In genomic region chr12:112447106-112447505, GRCh38 we compare ENCODE assay signal across 18 cellular contexts. TPM values are rescaled to one million over a fixed set of nuclear protein-coding genes. Genes with fewer than 3 reads are reported as not detected.
DNase-seq lines count a peak whose midpoint lies in the region; ATAC-seq and TF ChIP-seq lines count a peak whose summit lies in the region.
"Had no signal": no experiment of that assay in that cellular context is flagged by ENCODE, and none has a peak within 500 bp of the region (broad histone marks: within the 10 kb centered on the region; RNA-seq: fewer than 3 reads in every experiment).

No MANE protein-coding gene starts in this region.

- H3K27me3 Mint-ChIP-seq in activated CD8-positive, alpha-beta memory T cell treated with anti-CD3 and anti-CD28 coated beads, Interleukin-2, amount 10 ng/mL, durations not matched to agents 7 days and 5 days = no peaks in the 10 kb centered on the region
- no peaks in the 10 kb centered on the region for H3K27me3 Mint-ChIP-seq in activated naive CD8-positive, alpha-beta T cell
- H3K27me3 Mint-ChIP-seq: stimulated activated memory B cell treated with anti-CD40 and anti-IgM and Interleukin-4, amounts not matched to agents 10 μg/mL and 1 μg/mL and 100 μg/mL, for 72 hours; type B pancreatic cell had no signal

- peak overlapping the region; percentile 73 for H3K27ac Mint-ChIP-seq in activated CD8-positive, alpha-beta memory T cell treated with anti-CD3 and anti-CD28 coated beads, Interleukin-2, amount 10 ng/mL, durations not matched to agents 7 days and 5 days
- H3K27ac Mint-ChIP-seq in activated naive CD8-positive, alpha-beta T cell = peak overlapping the region; percentile 54
- H3K27ac Mint-ChIP-seq in stimulated activated effector memory CD8-positive, alpha-beta T cell treated with anti-CD3 and anti-CD28 coated beads, Interleukin-12 subunit alpha, Interleukin-12 subunit beta, amount 100 ng/mL, for 72 hours = peak overlapping the region; percentile 81
- H3K27ac Mint-ChIP-seq: neural progenitor cell; stimulated activated memory B cell treated with anti-CD40 and anti-IgM and Interleukin-4, amounts not matched to agents 10 μg/mL and 1 μg/mL and 100 μg/mL, for 72 hours; type B pancreatic cell had no signal

- no peak for TF ChIP-seq CTCF in NB4 (IDR thresholded peaks at IDR 0.05; ENCODE audit: low read depth, low read length)

- H3K4me3 Mint-ChIP-seq in activated CD8-positive, alpha-beta memory T cell treated with anti-CD3 and anti-CD28 coated beads, Interleukin-2, amount 10 ng/mL, durations not matched to agents 7 days and 5 days = no peak overlapping the region
- no peak overlapping the region for H3K4me3 Mint-ChIP-seq in activated naive CD8-positive, alpha-beta T cell
- H3K4me3 Mint-ChIP-seq in stimulated activated effector memory CD8-positive, alpha-beta T cell treated with anti-CD3 and anti-CD28 coated beads, Interleukin-12 subunit alpha, Interleukin-12 subunit beta, amount 100 ng/mL, for 72 hours = no peak overlapping the region
- H3K4me3 Mint-ChIP-seq: neural progenitor cell; stimulated activated memory B cell treated with anti-CD40 and anti-IgM and Interleukin-4, amounts not matched to agents 10 μg/mL and 1 μg/mL and 100 μg/mL, for 72 hours; type B pancreatic cell had no signal

- no peak for TF ChIP-seq POLR2A in NB4 (IDR thresholded peaks at IDR 0.05; ENCODE audit: extremely low read depth, insufficient read length)

- DNase-seq in activated CD8-positive, alpha-beta memory T cell treated with anti-CD3 and anti-CD28 coated beads, Interleukin-2, amount 10 ng/mL, durations not matched to agents 7 days and 5 days = no peak
- DNase-seq in activated CD8-positive, alpha-beta memory T cell treated with anti-CD3 and anti-CD28 coated beads, Interleukin-2, amount 50 U/mL, for 4 hours = no peak
- DNase-seq in NB4 (ENCODE audit: low read depth) (peak; percentile 53), NCI-H1105 treated with DMSO at 0.1 percent for 48 hours (lab: John Stamatoyannopoulos, UW) (no peak)
- DNase-seq in stimulated activated effector memory CD8-positive, alpha-beta T cell treated with anti-CD3 and anti-CD28 coated beads, Interleukin-12 subunit alpha, Interleukin-12 subunit beta, amount 100 ng/mL, for 72 hours (ENCODE audit: low spot score in 2 of 2) = no peak
- DNase-seq: activated CD4-positive, alpha-beta T cell treated with anti-CD3 and anti-CD28 coated beads, Interleukin-2, amount 50 U/mL, for 1 hour; activated effector memory CD4-positive, alpha-beta T cell treated with anti-CD3 and anti-CD28 coated beads, Interleukin-2, amount 50 U/mL, for 16 hours; aorta; hypothalamus; NCI-H2081; NCI-H510A; SIG-M5 had no signal

- H3K36me3 Mint-ChIP-seq in activated CD8-positive, alpha-beta memory T cell treated with anti-CD3 and anti-CD28 coated beads, Interleukin-2, amount 10 ng/mL, durations not matched to agents 7 days and 5 days = peaks cover 23% of the 10 kb centered on the region
- H3K36me3 Mint-ChIP-seq in activated naive CD8-positive, alpha-beta T cell = peaks cover 2% of the 10 kb centered on the region
- H3K36me3 Mint-ChIP-seq in stimulated activated effector memory CD8-positive, alpha-beta T cell treated with anti-CD3 and anti-CD28 coated beads, Interleukin-12 subunit alpha, Interleukin-12 subunit beta, amount 100 ng/mL, for 72 hours = peaks cover 76% of the 10 kb centered on the region

- no peak for ATAC-seq in activated CD8-positive, alpha-beta memory T cell treated with anti-CD3 and anti-CD28 coated beads, Interleukin-2, amount 10 ng/mL, durations not matched to agents 7 days and 5 days
- ATAC-seq in stimulated activated effector memory CD8-positive, alpha-beta T cell treated with anti-CD3 and anti-CD28 coated beads, Interleukin-12 subunit alpha, Interleukin-12 subunit beta, amount 100 ng/mL, for 72 hours = no peak
- ATAC-seq in GM18858 (IDR thresholded peaks at IDR 0.05; ENCODE audit: unreplicated experiment) = no peak
- ATAC-seq in GM18867 (IDR thresholded peaks at IDR 0.05; ENCODE audit: unreplicated experiment) = no peak
- ATAC-seq: stimulated activated memory B cell treated with anti-CD40 and anti-IgM and Interleukin-4, amounts not matched to agents 10 μg/mL and 1 μg/mL and 100 μg/mL, for 72 hours had no signal

- H3K4me1 Mint-ChIP-seq in activated CD8-positive, alpha-beta memory T cell treated with anti-CD3 and anti-CD28 coated beads, Interleukin-2, amount 10 ng/mL, durations not matched to agents 7 days and 5 days = peaks cover 20% of the 10 kb centered on the region
- peaks cover 16% of the 10 kb centered on the region for H3K4me1 Mint-ChIP-seq in activated naive CD8-positive, alpha-beta T cell (ENCODE audit: low read depth)
- peaks cover 16% of the 10 kb centered on the region for H3K4me1 Mint-ChIP-seq in stimulated activated effector memory CD8-positive, alpha-beta T cell treated with anti-CD3 and anti-CD28 coated beads, Interleukin-12 subunit alpha, Interleukin-12 subunit beta, amount 100 ng/mL, for 72 hours
- H3K4me1 Mint-ChIP-seq: neural progenitor cell had no signal

- CTCF ChIA-PET in activated CD8-positive, alpha-beta memory T cell treated with anti-CD3 and anti-CD28 coated beads, Interleukin-2, amount 10 ng/mL, durations not matched to agents 7 days and 5 days (lab: Charles Lee) = interaction anchor here (0.6 kb wide), 1 partner anchor 727 kb away, joined by 3 read pairs; no protein-coding TSS in a partner anchor

- no peak overlapping the region for H3K4me3 ChIP-seq in NB4 (ENCODE audit: low read depth, low read length)
- H3K4me3 ChIP-seq: neural progenitor cell had no signal

- no peaks in the 10 kb centered on the region for H3K9me3 Mint-ChIP-seq in activated CD8-positive, alpha-beta memory T cell treated with anti-CD3 and anti-CD28 coated beads, Interleukin-2, amount 10 ng/mL, durations not matched to agents 7 days and 5 days (ENCODE audit: low read depth)
- H3K9me3 Mint-ChIP-seq in activated naive CD8-positive, alpha-beta T cell (ENCODE audit: low read depth) = no peaks in the 10 kb centered on the region
- H3K9me3 Mint-ChIP-seq in stimulated activated effector memory CD8-positive, alpha-beta T cell treated with anti-CD3 and anti-CD28 coated beads, Interleukin-12 subunit alpha, Interleukin-12 subunit beta, amount 100 ng/mL, for 72 hours = no peaks in the 10 kb centered on the region
- H3K9me3 Mint-ChIP-seq: neural progenitor cell; stimulated activated memory B cell treated with anti-CD40 and anti-IgM and Interleukin-4, amounts not matched to agents 10 μg/mL and 1 μg/mL and 100 μg/mL, for 72 hours; type B pancreatic cell had no signal

RNA-seq across cellular contexts. Expression of gene PTPN11, which starts 28.4 kb away (rescaled TPM):
- 100 to 1,000 TPM in 1 of 2 experiments, 10 to 100 TPM in 1; 90.9 to 118 TPM for total RNA-seq in activated CD8-positive, alpha-beta memory T cell treated with anti-CD3 and anti-CD28 coated beads, Interleukin-2, amount 10 ng/mL, durations not matched to agents 7 days and 5 days

RNA-seq across cellular contexts. Expression of gene RPL6, which starts 37.7 kb away (rescaled TPM):
- total RNA-seq in activated CD8-positive, alpha-beta memory T cell treated with anti-CD3 and anti-CD28 coated beads, Interleukin-2, amount 10 ng/mL, durations not matched to agents 7 days and 5 days = 1,000 to 10,000 TPM in 1 of 2 experiments, 100 to 1,000 TPM in 1; 778 to 1,078 TPM
